Comparison of ENCODE assay signal across 1 cellular context in the genomic region with DNA sequence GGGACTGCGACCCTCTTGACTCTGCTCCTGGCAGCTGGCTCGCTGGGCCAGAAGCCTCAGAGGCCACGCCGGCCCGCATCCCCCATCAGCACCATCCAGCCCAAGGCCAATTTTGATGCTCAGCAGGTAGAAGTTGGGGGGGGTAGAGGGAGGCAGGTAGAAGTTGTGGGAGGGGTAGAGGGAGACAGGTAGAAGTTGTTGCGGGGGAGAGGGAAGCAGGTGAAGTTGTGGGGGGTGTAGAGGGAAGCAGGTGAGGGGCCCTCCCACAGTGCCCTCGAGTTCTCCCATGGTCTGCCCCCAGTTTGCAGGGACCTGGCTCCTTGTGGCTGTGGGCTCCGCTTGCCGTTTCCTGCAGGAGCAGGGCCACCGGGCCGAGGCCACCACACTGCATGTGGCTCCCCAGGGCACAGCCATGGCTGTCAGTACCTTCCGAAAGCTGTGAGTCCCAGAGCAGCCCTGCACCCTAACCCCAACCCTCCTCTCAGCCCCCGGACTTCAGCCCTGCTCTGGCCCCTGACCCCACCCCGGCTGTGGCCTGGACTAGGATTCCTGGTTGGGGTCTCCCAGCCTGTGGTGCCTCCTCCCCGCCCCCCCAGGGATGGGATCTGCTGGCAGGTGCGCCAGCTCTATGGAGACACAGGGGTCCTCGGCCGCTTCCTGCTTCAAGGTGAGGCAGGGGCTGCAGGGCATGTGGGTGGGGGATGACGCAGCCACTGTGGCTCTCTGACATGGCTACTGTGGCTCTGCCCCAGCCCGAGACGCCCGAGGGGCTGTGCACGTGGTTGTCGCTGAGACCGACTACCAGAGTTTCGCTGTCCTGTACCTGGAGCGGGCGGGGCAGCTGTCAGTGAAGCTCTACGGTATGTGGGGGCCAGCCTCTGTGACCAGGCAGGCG.
TF ChIP-seq lines count a peak whose summit lies in the region.

No MANE protein-coding gene starts in this region.

TF ChIP-seq in GM23338, 12 proteins besides CTCF, POLR2A, EP300 and RAD21:
- TF ChIP-seq EZH2phosphoT487 (IDR thresholded peaks at IDR 0.05; ENCODE audit: unreplicated experiment) (no peak), POLR2AphosphoS5 (IDR thresholded peaks at IDR 0.05; ENCODE audit: low read depth) (no peak), STAT1 (IDR thresholded peaks at IDR 0.05; ENCODE audit: unreplicated experiment) (no peak), ZNF114 (CRISPR knock-in tag; IDR thresholded peaks at IDR 0.05) (no peak), EZH2 (IDR thresholded peaks at IDR 0.05; ENCODE audit: low read depth, unreplicated experiment) (no peak), JUNB (IDR thresholded peaks at IDR 0.05; ENCODE audit: unreplicated experiment) (no peak), ZNF331 (CRISPR knock-in tag; IDR thresholded peaks at IDR 0.05; ENCODE audit: low read depth) (no peak), NANOG (IDR thresholded peaks at IDR 0.05; ENCODE audit: borderline replicate concordance) (no peak), CREB1 (CRISPR knock-in tag; IDR thresholded peaks at IDR 0.05; ENCODE audit: low read depth) (no peak)
- TF ChIP-seq, protein P1, sequence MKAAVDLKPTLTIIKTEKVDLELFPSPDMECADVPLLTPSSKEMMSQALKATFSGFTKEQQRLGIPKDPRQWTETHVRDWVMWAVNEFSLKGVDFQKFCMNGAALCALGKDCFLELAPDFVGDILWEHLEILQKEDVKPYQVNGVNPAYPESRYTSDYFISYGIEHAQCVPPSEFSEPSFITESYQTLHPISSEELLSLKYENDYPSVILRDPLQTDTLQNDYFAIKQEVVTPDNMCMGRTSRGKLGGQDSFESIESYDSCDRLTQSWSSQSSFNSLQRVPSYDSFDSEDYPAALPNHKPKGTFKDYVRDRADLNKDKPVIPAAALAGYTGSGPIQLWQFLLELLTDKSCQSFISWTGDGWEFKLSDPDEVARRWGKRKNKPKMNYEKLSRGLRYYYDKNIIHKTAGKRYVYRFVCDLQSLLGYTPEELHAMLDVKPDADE (IDR thresholded peaks at IDR 0.05), result no peak
- TF ChIP-seq, protein P2, sequence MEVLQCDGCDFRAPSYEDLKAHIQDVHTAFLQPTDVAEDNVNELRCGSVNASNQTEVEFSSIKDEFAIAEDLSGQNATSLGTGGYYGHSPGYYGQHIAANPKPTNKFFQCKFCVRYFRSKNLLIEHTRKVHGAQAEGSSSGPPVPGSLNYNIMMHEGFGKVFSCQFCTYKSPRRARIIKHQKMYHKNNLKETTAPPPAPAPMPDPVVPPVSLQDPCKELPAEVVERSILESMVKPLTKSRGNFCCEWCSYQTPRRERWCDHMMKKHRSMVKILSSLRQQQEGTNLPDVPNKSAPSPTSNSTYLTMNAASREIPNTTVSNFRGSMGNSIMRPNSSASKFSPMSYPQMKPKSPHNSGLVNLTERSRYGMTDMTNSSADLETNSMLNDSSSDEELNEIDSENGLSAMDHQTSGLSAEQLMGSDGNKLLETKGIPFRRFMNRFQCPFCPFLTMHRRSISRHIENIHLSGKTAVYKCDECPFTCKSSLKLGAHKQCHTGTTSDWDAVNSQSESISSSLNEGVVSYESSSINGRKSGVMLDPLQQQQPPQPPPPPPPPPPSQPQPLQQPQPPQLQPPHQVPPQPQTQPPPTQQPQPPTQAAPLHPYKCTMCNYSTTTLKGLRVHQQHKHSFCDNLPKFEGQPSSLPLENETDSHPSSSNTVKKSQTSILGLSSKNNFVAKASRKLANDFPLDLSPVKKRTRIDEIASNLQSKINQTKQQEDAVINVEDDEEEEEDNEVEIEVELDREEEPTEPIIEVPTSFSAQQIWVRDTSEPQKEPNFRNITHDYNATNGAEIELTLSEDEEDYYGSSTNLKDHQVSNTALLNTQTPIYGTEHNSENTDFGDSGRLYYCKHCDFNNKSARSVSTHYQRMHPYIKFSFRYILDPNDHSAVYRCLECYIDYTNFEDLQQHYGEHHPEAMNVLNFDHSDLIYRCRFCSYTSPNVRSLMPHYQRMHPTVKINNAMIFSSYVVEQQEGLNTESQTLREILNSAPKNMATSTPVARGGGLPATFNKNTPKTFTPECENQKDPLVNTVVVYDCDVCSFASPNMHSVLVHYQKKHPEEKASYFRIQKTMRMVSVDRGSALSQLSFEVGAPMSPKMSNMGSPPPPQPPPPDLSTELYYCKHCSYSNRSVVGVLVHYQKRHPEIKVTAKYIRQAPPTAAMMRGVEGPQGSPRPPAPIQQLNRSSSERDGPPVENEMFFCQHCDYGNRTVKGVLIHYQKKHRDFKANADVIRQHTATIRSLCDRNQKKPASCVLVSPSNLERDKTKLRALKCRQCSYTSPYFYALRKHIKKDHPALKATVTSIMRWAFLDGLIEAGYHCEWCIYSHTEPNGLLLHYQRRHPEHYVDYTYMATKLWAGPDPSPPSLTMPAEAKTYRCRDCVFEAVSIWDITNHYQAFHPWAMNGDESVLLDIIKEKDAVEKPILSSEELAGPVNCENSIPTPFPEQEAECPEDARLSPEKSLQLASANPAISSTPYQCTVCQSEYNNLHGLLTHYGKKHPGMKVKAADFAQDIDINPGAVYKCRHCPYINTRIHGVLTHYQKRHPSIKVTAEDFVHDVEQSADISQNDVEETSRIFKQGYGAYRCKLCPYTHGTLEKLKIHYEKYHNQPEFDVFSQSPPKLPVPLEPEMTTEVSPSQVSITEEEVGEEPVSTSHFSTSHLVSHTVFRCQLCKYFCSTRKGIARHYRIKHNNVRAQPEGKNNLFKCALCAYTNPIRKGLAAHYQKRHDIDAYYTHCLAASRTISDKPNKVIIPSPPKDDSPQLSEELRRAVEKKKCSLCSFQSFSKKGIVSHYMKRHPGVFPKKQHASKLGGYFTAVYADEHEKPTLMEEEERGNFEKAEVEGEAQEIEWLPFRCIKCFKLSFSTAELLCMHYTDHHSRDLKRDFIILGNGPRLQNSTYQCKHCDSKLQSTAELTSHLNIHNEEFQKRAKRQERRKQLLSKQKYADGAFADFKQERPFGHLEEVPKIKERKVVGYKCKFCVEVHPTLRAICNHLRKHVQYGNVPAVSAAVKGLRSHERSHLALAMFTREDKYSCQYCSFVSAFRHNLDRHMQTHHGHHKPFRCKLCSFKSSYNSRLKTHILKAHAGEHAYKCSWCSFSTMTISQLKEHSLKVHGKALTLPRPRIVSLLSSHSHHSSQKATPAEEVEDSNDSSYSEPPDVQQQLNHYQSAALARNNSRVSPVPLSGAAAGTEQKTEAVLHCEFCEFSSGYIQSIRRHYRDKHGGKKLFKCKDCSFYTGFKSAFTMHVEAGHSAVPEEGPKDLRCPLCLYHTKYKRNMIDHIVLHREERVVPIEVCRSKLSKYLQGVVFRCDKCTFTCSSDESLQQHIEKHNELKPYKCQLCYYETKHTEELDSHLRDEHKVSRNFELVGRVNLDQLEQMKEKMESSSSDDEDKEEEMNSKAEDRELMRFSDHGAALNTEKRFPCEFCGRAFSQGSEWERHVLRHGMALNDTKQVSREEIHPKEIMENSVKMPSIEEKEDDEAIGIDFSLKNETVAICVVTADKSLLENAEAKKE (CRISPR knock-in tag; IDR thresholded peaks at IDR 0.05), result no peak
- TF ChIP-seq, protein P3, sequence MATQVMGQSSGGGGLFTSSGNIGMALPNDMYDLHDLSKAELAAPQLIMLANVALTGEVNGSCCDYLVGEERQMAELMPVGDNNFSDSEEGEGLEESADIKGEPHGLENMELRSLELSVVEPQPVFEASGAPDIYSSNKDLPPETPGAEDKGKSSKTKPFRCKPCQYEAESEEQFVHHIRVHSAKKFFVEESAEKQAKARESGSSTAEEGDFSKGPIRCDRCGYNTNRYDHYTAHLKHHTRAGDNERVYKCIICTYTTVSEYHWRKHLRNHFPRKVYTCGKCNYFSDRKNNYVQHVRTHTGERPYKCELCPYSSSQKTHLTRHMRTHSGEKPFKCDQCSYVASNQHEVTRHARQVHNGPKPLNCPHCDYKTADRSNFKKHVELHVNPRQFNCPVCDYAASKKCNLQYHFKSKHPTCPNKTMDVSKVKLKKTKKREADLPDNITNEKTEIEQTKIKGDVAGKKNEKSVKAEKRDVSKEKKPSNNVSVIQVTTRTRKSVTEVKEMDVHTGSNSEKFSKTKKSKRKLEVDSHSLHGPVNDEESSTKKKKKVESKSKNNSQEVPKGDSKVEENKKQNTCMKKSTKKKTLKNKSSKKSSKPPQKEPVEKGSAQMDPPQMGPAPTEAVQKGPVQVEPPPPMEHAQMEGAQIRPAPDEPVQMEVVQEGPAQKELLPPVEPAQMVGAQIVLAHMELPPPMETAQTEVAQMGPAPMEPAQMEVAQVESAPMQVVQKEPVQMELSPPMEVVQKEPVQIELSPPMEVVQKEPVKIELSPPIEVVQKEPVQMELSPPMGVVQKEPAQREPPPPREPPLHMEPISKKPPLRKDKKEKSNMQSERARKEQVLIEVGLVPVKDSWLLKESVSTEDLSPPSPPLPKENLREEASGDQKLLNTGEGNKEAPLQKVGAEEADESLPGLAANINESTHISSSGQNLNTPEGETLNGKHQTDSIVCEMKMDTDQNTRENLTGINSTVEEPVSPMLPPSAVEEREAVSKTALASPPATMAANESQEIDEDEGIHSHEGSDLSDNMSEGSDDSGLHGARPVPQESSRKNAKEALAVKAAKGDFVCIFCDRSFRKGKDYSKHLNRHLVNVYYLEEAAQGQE (IDR thresholded peaks at IDR 0.05; ENCODE audit: unreplicated experiment), result no peak
